ENCODE assay signal across 25 cellular contexts in genomic region chr11:12668166-12668565, GRCh38.
"Had no signal": no experiment of that assay in that cellular context is flagged by ENCODE, and none has a peak within 500 bp of the region (broad histone marks: within the 10 kb centered on the region; RNA-seq: fewer than 3 reads in every experiment).

No MANE protein-coding gene starts in this region.

- H3K4me1 ChIP-seq: Peyer's patch had no signal

- H3K4me1 Mint-ChIP-seq: activated naive CD8-positive, alpha-beta T cell treated with anti-CD3 and anti-CD28 coated beads for 36 hours had no signal

- H3K27ac Mint-ChIP-seq: activated B cell treated with CpG ODN at 0.5 μM for 24 hours; activated CD4-positive, alpha-beta memory T cell treated with anti-CD3 and anti-CD28 coated beads, Interleukin-2, amount 10 ng/mL, durations not matched to agents 7 days and 5 days; activated naive CD4-positive, alpha-beta T cell treated with anti-CD3 and anti-CD28 coated beads, Interleukin-2, amount 10 ng/mL, durations not matched to agents 7 days and 5 days; activated naive CD8-positive, alpha-beta T cell treated with anti-CD3 and anti-CD28 coated beads for 36 hours; activated T-cell treated with anti-CD3 and anti-CD28 coated beads, Interleukin-2, amount 50 U/mL, for 72 hours; activated T-helper 2 cell treated with anti-CD3 and anti-CD28 coated beads, Interferon-gamma antibody, Interleukin-2, Interleukin-4, amounts not matched to agents 10 μg/mL and 5 μg/mL and 100 μg/mL, durations not matched to agents 14 hours and 24 hours and 36 hours; T-helper 1 cell treated with Interleukin-12 subunit alpha and Interleukin-12 subunit beta and Interleukin-4 antibody, amounts not matched to agents 30 μg/mL and 1 μg/mL, for 36 hours had no signal

- H3K36me3 Mint-ChIP-seq: activated naive CD4-positive, alpha-beta T cell treated with anti-CD3 and anti-CD28 coated beads, Interleukin-2, amount 10 ng/mL, durations not matched to agents 7 days and 5 days; activated naive CD8-positive, alpha-beta T cell treated with anti-CD3 and anti-CD28 coated beads for 36 hours had no signal

- DNase-seq: activated B cell treated with CpG ODN at 0.5 μM for 24 hours; activated CD4-positive, alpha-beta memory T cell treated with anti-CD3 and anti-CD28 coated beads, Interleukin-2, amount 10 ng/mL, durations not matched to agents 7 days and 5 days; activated CD4-positive, alpha-beta T cell treated with anti-CD3 and anti-CD28 coated beads, Interleukin-2, amount 50 U/mL, for 1 hour; activated gamma-delta T cell treated with Interleukin-2 at 50 U/mL for 16 hours; activated naive CD4-positive, alpha-beta T cell treated with anti-CD3 and anti-CD28 coated beads, Interleukin-2, amount 10 ng/mL, durations not matched to agents 7 days and 5 days; activated naive CD8-positive, alpha-beta T cell treated with anti-CD3 and anti-CD28 coated beads for 36 hours; activated T-cell treated with anti-CD3 and anti-CD28 coated beads for 4 hours; activated T-cell treated with anti-CD3 and anti-CD28 coated beads, Interleukin-2, amount 50 U/mL, for 72 hours; anterior cingulate cortex; central memory CD4-positive, alpha-beta T cell; Kasumi-1; KBM-7; NCI-H1092; NCI-H1930; NCI-H2107; NCI-H345; NCI-H510A; NCI-H526 treated with DMSO at 0.1 percent for 48 hours; NCI-H82; OCI-M1; Peyer's patch; SHP77 treated with DMSO at 0.1 percent for 48 hours had no signal

- H3K4me3 Mint-ChIP-seq: activated B cell treated with CpG ODN at 0.5 μM for 24 hours; activated CD4-positive, alpha-beta memory T cell treated with anti-CD3 and anti-CD28 coated beads, Interleukin-2, amount 10 ng/mL, durations not matched to agents 7 days and 5 days; activated naive CD4-positive, alpha-beta T cell treated with anti-CD3 and anti-CD28 coated beads, Interleukin-2, amount 10 ng/mL, durations not matched to agents 7 days and 5 days; activated naive CD8-positive, alpha-beta T cell treated with anti-CD3 and anti-CD28 coated beads for 36 hours; activated T-cell treated with anti-CD3 and anti-CD28 coated beads, Interleukin-2, amount 50 U/mL, for 72 hours; T-helper 1 cell treated with Interleukin-12 subunit alpha and Interleukin-12 subunit beta and Interleukin-4 antibody, amounts not matched to agents 30 μg/mL and 1 μg/mL, for 36 hours had no signal

- FAIRE-seq: bronchial epithelial cell had no signal

- H3K36me3 ChIP-seq: Peyer's patch had no signal

- H3K9me3 Mint-ChIP-seq: activated CD4-positive, alpha-beta memory T cell treated with anti-CD3 and anti-CD28 coated beads, Interleukin-2, amount 10 ng/mL, durations not matched to agents 7 days and 5 days; activated naive CD4-positive, alpha-beta T cell treated with anti-CD3 and anti-CD28 coated beads, Interleukin-2, amount 10 ng/mL, durations not matched to agents 7 days and 5 days; activated T-helper 2 cell treated with anti-CD3 and anti-CD28 coated beads, Interferon-gamma antibody, Interleukin-2, Interleukin-4, amounts not matched to agents 10 μg/mL and 5 μg/mL and 100 μg/mL, durations not matched to agents 14 hours and 24 hours and 36 hours; T-helper 1 cell treated with Interleukin-12 subunit alpha and Interleukin-12 subunit beta and Interleukin-4 antibody, amounts not matched to agents 30 μg/mL and 1 μg/mL, for 36 hours had no signal

- H3K27me3 ChIP-seq: Peyer's patch had no signal

- H3K4me3 ChIP-seq: Peyer's patch had no signal

- H3K27ac ChIP-seq: Peyer's patch had no signal

- H3K9me3 ChIP-seq: Peyer's patch had no signal
